20 cellular contexts compared by ENCODE assay signal in the genomic region with DNA sequence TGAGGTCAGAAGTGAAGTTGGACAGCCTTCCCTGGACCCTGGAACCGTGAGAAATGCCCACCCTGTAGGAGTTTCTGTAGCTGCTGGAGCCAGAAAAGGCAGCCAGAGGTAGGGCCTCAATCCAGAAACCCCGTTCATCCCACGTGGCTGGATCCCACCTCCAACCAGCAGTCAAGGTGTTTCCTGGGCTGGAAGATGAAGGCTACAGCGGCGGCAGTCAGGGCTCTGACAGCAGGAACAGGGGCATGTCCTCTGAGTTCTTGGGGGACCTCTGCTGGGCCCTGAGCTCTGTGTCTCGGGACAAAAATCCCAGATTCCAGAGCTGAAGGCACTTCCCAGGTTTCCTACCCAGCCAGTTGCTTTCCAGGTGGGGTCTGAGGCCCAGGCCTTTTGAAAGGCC.
A peak's percentile ranks its signal among the peaks of the same experiment; 100 is the strongest.
DNase-seq lines count a peak whose midpoint lies in the region; ATAC-seq, FAIRE-seq and TF ChIP-seq lines count a peak whose summit lies in the region.
"Had no signal": no experiment of that assay in that cellular context is flagged by ENCODE, and none has a peak within 500 bp of the region (broad histone marks: within the 10 kb centered on the region; RNA-seq: fewer than 3 reads in every experiment).

No MANE protein-coding gene starts in this region.

- H3K4me2 ChIP-seq in H1 (ENCODE audit: insufficient read depth in 1 of 2, low read depth in 2 of 2, low read length in 2 of 2) (no peak overlapping the region), neural progenitor cell (no peak overlapping the region)

- TF ChIP-seq EP300 in H1 (IDR thresholded peaks at IDR 0.05; ENCODE audit: borderline replicate concordance in 1 of 2, low read depth in 2 of 2, low read length in 2 of 2): no peak

- TF ChIP-seq POLR2A in H1 (IDR thresholded peaks at IDR 0.05; ENCODE audit: control extremely low read depth in 1 of 2, low read depth in 2 of 2, low read length in 2 of 2): no peak

- H3K18ac ChIP-seq in H1 (ENCODE audit: extremely low read depth, low read length): no peak overlapping the region

- H3K36me3 Mint-ChIP-seq in neural progenitor cell (peaks cover 2% of the 10 kb centered on the region), type B pancreatic cell (peaks cover 3% of the 10 kb centered on the region)
- H3K36me3 Mint-ChIP-seq in activated CD4-positive, alpha-beta T cell treated with anti-CD3 and anti-CD28 coated beads for 36 hours (ENCODE audit: low read depth): no peaks in the 10 kb centered on the region

- no peak overlapping the region for H4K8ac ChIP-seq in H1 (ENCODE audit: extremely low read depth, insufficient read depth, low read length)

- peak overlapping the region; percentile 53; the same call in 1 of the 2 replicates for H2AK5ac ChIP-seq in H1 (ENCODE audit: low read depth, low read length)

- no peak overlapping the region for H3K23ac ChIP-seq in H1 (ENCODE audit: insufficient read length)

- no peak overlapping the region for H4K5ac ChIP-seq in H1 (ENCODE audit: insufficient read length, low read depth, low read length)

- no peak overlapping the region for H2AFZ ChIP-seq in H1 (ENCODE audit: low read length)
- H2AFZ ChIP-seq in neural progenitor cell (replicated peaks): no peak overlapping the region

- H4K91ac ChIP-seq in H1 (replicated peaks; ENCODE audit: insufficient read length, low read length): no peak overlapping the region

- no peaks in the 10 kb centered on the region for H3K27me3 ChIP-seq in BE2C
- H3K27me3 ChIP-seq in H1 (replicated peaks in 1 of 4; ENCODE audit: control insufficient read depth in 3 of 4, extremely low read depth in 1 of 4, insufficient read depth in 3 of 4, low read length in 3 of 4): no peaks in the 10 kb centered on the region
- no peaks in the 10 kb centered on the region for H3K27me3 ChIP-seq in neural progenitor cell
- no peaks in the 10 kb centered on the region for H3K27me3 ChIP-seq in skeletal muscle tissue (ENCODE audit: control insufficient read depth in 3 of 3, insufficient read depth in 3 of 3, low read length in 3 of 3)
- H3K27me3 ChIP-seq: MG63 had no signal

- H3K56ac ChIP-seq in H1 (replicated peaks; ENCODE audit: insufficient read length, low read depth, low read length): no peak overlapping the region

- no peak for TF ChIP-seq CTCF in BE2C (IDR thresholded peaks at IDR 0.05; ENCODE audit: low read depth, low read length)
- no peak for TF ChIP-seq CTCF in H1 (IDR thresholded peaks at IDR 0.05; ENCODE audit: control extremely low read depth in 1 of 3, insufficient read depth in 1 of 3, low read depth in 1 of 3, low read length in 3 of 3)
- no peak for TF ChIP-seq CTCF in neural progenitor cell (IDR thresholded peaks at IDR 0.05)
- no peak for TF ChIP-seq CTCF in type B pancreatic cell (conservative IDR thresholded peaks at IDR 0.05)

- POLR2A ChIA-PET in H1 (lab: Charles Lee; ENCODE audit: partially characterized antibody): no interaction called here
- POLR2A ChIA-PET in activated CD4-positive, alpha-beta T cell treated with anti-CD3 and anti-CD28 coated beads for 36 hours (lab: Charles Lee): no interaction called here

- no peak; a peak in 1 of 4 replicates for TF ChIP-seq RAD21 in H1 (IDR thresholded peaks at IDR 0.05 in 1 of 2, conservative IDR thresholded peaks at IDR 0.05 in 1 of 2; ENCODE audit: low read depth in 2 of 2, low read length in 2 of 2)

- H3K4me3 Mint-ChIP-seq in neural progenitor cell: no peak overlapping the region
- H3K4me3 Mint-ChIP-seq in activated CD4-positive, alpha-beta T cell treated with anti-CD3 and anti-CD28 coated beads for 36 hours: no peak overlapping the region
- H3K4me3 Mint-ChIP-seq in type B pancreatic cell: no peak overlapping the region
- H3K4me3 Mint-ChIP-seq: CD4-positive, alpha-beta T cell had no signal

- no peaks in the 10 kb centered on the region; the same call in 1 of the 2 replicates for H3K4me1 ChIP-seq in BE2C
- peaks cover 0 to 4% (median under 1%) of the 10 kb centered on the region in 4 experiments; a peak in 5 of 7 replicates for H3K4me1 ChIP-seq in H1 (replicated peaks in 1 of 4; ENCODE audit: control insufficient read depth in 3 of 4, insufficient read depth in 4 of 4, low read length in 3 of 4)
- peaks cover 13% of the 10 kb centered on the region for H3K4me1 ChIP-seq in neural progenitor cell
- H3K4me1 ChIP-seq in skeletal muscle tissue (ENCODE audit: control insufficient read depth in 3 of 3, insufficient read depth in 3 of 3, low read length in 3 of 3): peaks cover 17 to 23% (median 22%) of the 10 kb centered on the region in 3 donors

- H3K27me3 Mint-ChIP-seq in neural progenitor cell (ENCODE audit: insufficient read depth, low read depth) (peaks cover 5% of the 10 kb centered on the region), type B pancreatic cell (no peaks in the 10 kb centered on the region)
- no peaks in the 10 kb centered on the region for H3K27me3 Mint-ChIP-seq in activated CD4-positive, alpha-beta T cell treated with anti-CD3 and anti-CD28 coated beads for 36 hours
- H3K27me3 Mint-ChIP-seq: CD4-positive, alpha-beta T cell had no signal

- H3K9ac ChIP-seq in H1 (replicated peaks in 1 of 4; ENCODE audit: extremely low read depth in 1 of 4, low read depth in 3 of 4, low read length in 3 of 4): no peak overlapping the region
- H3K9ac ChIP-seq in neural progenitor cell: no peak overlapping the region
- no peak overlapping the region for H3K9ac ChIP-seq in skeletal muscle tissue (ENCODE audit: low read depth in 1 of 3, low read length in 3 of 3)

- H3K9me3 ChIP-seq in BE2C: no peaks in the 10 kb centered on the region
- H3K9me3 ChIP-seq in H1 (ENCODE audit: insufficient read depth in 2 of 2, low read depth in 1 of 2, low read length in 1 of 2): peaks cover 5 to 9% of the 10 kb centered on the region in 2 experiments; a peak in 3 of 4 replicates
- no peaks in the 10 kb centered on the region for H3K9me3 ChIP-seq in neural progenitor cell (ENCODE audit: low read depth)
- H3K9me3 ChIP-seq in skeletal muscle tissue (ENCODE audit: control insufficient read depth in 3 of 3, low read length in 3 of 3): peaks cover 0 to 5% (median 0%) of the 10 kb centered on the region in 3 donors

- no peaks in the 10 kb centered on the region for H3F3A ChIP-seq in neural progenitor cell (ENCODE audit: low read depth)

- H3K79me2 ChIP-seq in H1 (ENCODE audit: control insufficient read depth in 1 of 2, insufficient read depth in 2 of 2, low read length in 2 of 2) (no peaks in the 10 kb centered on the region), neural progenitor cell (ENCODE audit: low read depth) (no peaks in the 10 kb centered on the region)

- H3K23me2 ChIP-seq in H1 (ENCODE audit: low read depth, low read length): peaks cover 3% of the 10 kb centered on the region; the same call in 1 of the 2 replicates

- no peak overlapping the region for H3K4ac ChIP-seq in H1 (replicated peaks; ENCODE audit: insufficient read length, low read depth, low read length)

- DNase-seq in BE2C: peak; percentile 4
- DNase-seq in H1 (ENCODE audit: low read depth in 1 of 2, low spot score in 2 of 2): no peak
- DNase-seq in neural progenitor cell (ENCODE audit: low spot score): no peak
- no peak for DNase-seq in stimulated activated naive CD8-positive, alpha-beta T cell treated with anti-CD3 and anti-CD28 coated beads, Interleukin-15, Interleukin-2, amounts not matched to agents 100 U/mL and 50 U/mL, for 24 hours
- DNase-seq in activated CD4-positive, alpha-beta T cell treated with anti-CD3 and anti-CD28 coated beads for 36 hours: no peak
- DNase-seq in ACHN: no peak
- no peak for DNase-seq in type B pancreatic cell (ENCODE audit: extremely low spot score, unreplicated experiment)
- DNase-seq: CD4-positive, alpha-beta T cell; EL; HFFc6; NCI-H1092; NCI-H146; NCI-H2081 treated with DMSO at 0.1 percent for 48 hours; NCI-H510A; NCI-H82; PC-3 had no signal

- H2BK5ac ChIP-seq in H1 (ENCODE audit: low read depth, low read length): peak overlapping the region; percentile 78; the same call in 1 of the 2 replicates

- 87% methylated on average over 6 of the region's 6 CpGs; no CpG with 5 or more reads in 1 of the 2 experiments for WGBS in H1 (ENCODE audit: extremely low coverage in 1 of 2, insufficient coverage in 1 of 2, insufficient read length in 1 of 2, insufficient replicate concordance in 2 of 2, low coverage in 1 of 2, low lambda C conversion rate in 2 of 2, missing lambda C conversion rate in 1 of 2), 2 experiments

- H3K36me3 ChIP-seq in BE2C: no peaks in the 10 kb centered on the region
- H3K36me3 ChIP-seq in H1 (ENCODE audit: control insufficient read depth in 2 of 4, insufficient read depth in 4 of 4, low read length in 3 of 4): no peaks in the 10 kb centered on the region; a peak in 1 of 8 replicates
- no peaks in the 10 kb centered on the region for H3K36me3 ChIP-seq in neural progenitor cell
- no peaks in the 10 kb centered on the region for H3K36me3 ChIP-seq in skeletal muscle tissue (ENCODE audit: control insufficient read depth in 3 of 3, insufficient read depth in 3 of 3, low read length in 3 of 3)
- H3K36me3 ChIP-seq: MG63 had no signal

- peak overlapping the region; percentile 88; the same call in 1 of the 2 replicates for H2BK15ac ChIP-seq in H1 (ENCODE audit: low read length)

- H3K79me1 ChIP-seq in H1 (ENCODE audit: low read depth, low read length): no peaks in the 10 kb centered on the region

- H2BK120ac ChIP-seq in H1 (replicated peaks; ENCODE audit: low read depth, low read length): no peak overlapping the region

- 0 out of 2 replicates have a peak overlapping the region, but pooled peaks have one; percentile 75 for H2BK12ac ChIP-seq in H1 (ENCODE audit: low read depth, low read length)

- in situ Hi-C loops in ACHN (cut with HindIII; ENCODE audit: low pct_ligation_motif_present, low pct_unique_long_range_greater_than_20kb, low sequenced_read_pairs): no loop called here

- H3K4me3 ChIP-seq in BE2C (ENCODE audit: low read depth, low read length) (no peak overlapping the region), H1 (ENCODE audit: extremely low read depth in 1 of 4, insufficient read depth in 2 of 4, low read depth in 3 of 4, low read length in 4 of 4) (no peak overlapping the region), neural progenitor cell (no peak overlapping the region), skeletal muscle tissue (ENCODE audit: low read length in 3 of 3) (no peak overlapping the region)
- H3K4me3 ChIP-seq: MG63 had no signal

- H3K9me3 Mint-ChIP-seq in neural progenitor cell (peaks cover 3% of the 10 kb centered on the region), type B pancreatic cell (no peaks in the 10 kb centered on the region)
- peaks cover 4% of the 10 kb centered on the region for H3K9me3 Mint-ChIP-seq in activated CD4-positive, alpha-beta T cell treated with anti-CD3 and anti-CD28 coated beads for 36 hours (ENCODE audit: low read depth)
- H3K9me3 Mint-ChIP-seq: CD4-positive, alpha-beta T cell had no signal

- H3K27ac Mint-ChIP-seq in neural progenitor cell: peak overlapping the region; percentile 57
- H3K27ac Mint-ChIP-seq in activated CD4-positive, alpha-beta T cell treated with anti-CD3 and anti-CD28 coated beads for 36 hours: no peak overlapping the region
- H3K27ac Mint-ChIP-seq in type B pancreatic cell: no peak overlapping the region
- H3K27ac Mint-ChIP-seq: CD4-positive, alpha-beta T cell had no signal

- H2BK20ac ChIP-seq in H1 (ENCODE audit: low read length): no peak overlapping the region

- ATAC-seq in stimulated activated naive CD8-positive, alpha-beta T cell treated with anti-CD3 and anti-CD28 coated beads, Interleukin-15, Interleukin-2, amounts not matched to agents 100 U/mL and 50 U/mL, for 24 hours: no peak
- no peak for ATAC-seq in activated CD4-positive, alpha-beta T cell treated with anti-CD3 and anti-CD28 coated beads for 36 hours
- ATAC-seq: PC-3 had no signal

- no peak for FAIRE-seq in H1 (lab: Jason Lieb, UNC)
- FAIRE-seq: GM19239, H54 had no signal

- peaks cover 19% of the 10 kb centered on the region for H3K4me1 Mint-ChIP-seq in neural progenitor cell
- no peaks in the 10 kb centered on the region for H3K4me1 Mint-ChIP-seq in activated CD4-positive, alpha-beta T cell treated with anti-CD3 and anti-CD28 coated beads for 36 hours
- peaks cover 12% of the 10 kb centered on the region for H3K4me1 Mint-ChIP-seq in type B pancreatic cell (ENCODE audit: unreplicated experiment)

- intact Hi-C loops in activated CD4-positive, alpha-beta T cell treated with anti-CD3 and anti-CD28 coated beads for 36 hours (cut with DNase I, micrococcal nuclease): no loop called here

- H4K20me1 ChIP-seq in H1 (replicated peaks in 1 of 2; ENCODE audit: control insufficient read depth in 1 of 2, insufficient read depth in 2 of 2, low read length in 2 of 2): no peaks in the 10 kb centered on the region
- H4K20me1 ChIP-seq in neural progenitor cell (ENCODE audit: low read depth): no peaks in the 10 kb centered on the region

- CTCF ChIA-PET in H1 (lab: Charles Lee; ENCODE audit: partially characterized antibody): interaction anchor here (1.3 to 2.0 kb wide), 4 partner anchors 14 to 188 kb away, joined by 3 to 6 read pairs (median 4); no protein-coding TSS in a partner anchor
- CTCF ChIA-PET in activated CD4-positive, alpha-beta T cell treated with anti-CD3 and anti-CD28 coated beads for 36 hours (lab: Charles Lee): interaction anchor here (0.6 kb wide), 1 partner anchor 23 kb away, joined by 3 read pairs; no protein-coding TSS in a partner anchor

- H3K27ac ChIP-seq in H1 (ENCODE audit: low read depth, low read length) (no peak overlapping the region), neural progenitor cell (no peak overlapping the region), skeletal muscle tissue (ENCODE audit: low read depth, low read length) (peak overlapping the region; percentile 82)

- no peak overlapping the region for H3K14ac ChIP-seq in H1 (ENCODE audit: insufficient read length)
